8 cellular contexts compared by ENCODE assay signal in the genomic region with DNA sequence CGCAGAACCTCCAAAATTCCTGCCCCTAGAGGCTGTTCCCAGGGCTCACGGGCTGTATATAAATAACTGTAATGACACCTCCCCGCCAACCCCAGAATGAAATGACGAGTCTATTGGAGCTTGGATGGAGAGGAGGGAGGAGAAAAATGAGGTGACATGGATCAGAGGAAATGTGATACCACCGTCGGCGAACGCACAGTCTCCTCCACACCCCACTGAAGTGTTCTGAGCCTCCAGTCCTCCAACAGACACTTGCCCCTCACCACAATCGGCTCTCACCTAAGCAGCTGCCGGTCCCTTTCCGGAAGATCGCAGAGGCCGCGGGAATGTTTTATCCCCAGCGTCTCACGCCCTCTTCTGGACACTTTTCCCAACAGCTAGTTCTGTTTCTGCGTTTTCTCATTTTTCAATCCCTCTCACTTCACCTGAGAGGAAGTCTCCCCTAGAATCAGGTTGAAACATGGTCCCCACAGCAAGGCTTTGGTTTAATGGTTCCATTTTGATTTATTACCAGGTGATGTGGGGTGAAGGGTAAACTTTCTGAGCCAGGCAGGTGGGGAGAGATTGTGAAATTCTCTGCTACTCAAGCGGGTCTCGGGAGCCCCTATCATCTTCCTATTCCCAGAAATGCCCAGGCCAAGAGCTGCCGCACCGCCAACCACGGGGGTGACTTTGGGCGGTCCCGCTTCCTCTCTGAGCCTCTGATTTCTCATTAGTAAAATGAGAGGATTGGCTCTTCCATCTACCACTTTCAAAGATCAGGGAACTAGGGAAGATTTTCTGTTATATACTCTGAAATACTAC. TPM values are rescaled to one million over a fixed set of nuclear protein-coding genes. Genes with fewer than 3 reads are reported as not detected.
DNase-seq lines count a peak whose midpoint lies in the region; ATAC-seq and TF ChIP-seq lines count a peak whose summit lies in the region.

No MANE protein-coding gene starts in this region.

- H3K4me3 ChIP-seq in body of pancreas (no peak overlapping the region), stomach (no peak overlapping the region)

- no peaks in the 10 kb centered on the region for H3K4me1 ChIP-seq in body of pancreas
- peaks cover 0 to 6% (median 0%) of the 10 kb centered on the region in 4 donors for H3K4me1 ChIP-seq in stomach

- no peak overlapping the region for H3K27ac ChIP-seq in body of pancreas
- no peak overlapping the region for H3K27ac ChIP-seq in stomach

- 16 to 17% methylated on average over 24 of the region's 24 CpGs for WGBS in body of pancreas, 2 donors
- WGBS in stomach, 5 donors = 23 to 29% (median 24%) methylated on average over 24 of the region's 24 CpGs

- H3K36me3 ChIP-seq in body of pancreas (replicated peaks in 1 of 2; ENCODE audit: insufficient read depth in 1 of 2, low read depth in 2 of 2) (no peaks in the 10 kb centered on the region), stomach (no peaks in the 10 kb centered on the region)

- peak; percentile 80 for ATAC-seq in body of pancreas
- ATAC-seq in GM18868 (IDR thresholded peaks at IDR 0.05; ENCODE audit: unreplicated experiment) = no peak
- ATAC-seq in GM18907 (IDR thresholded peaks at IDR 0.05; ENCODE audit: unreplicated experiment) = no peak

- in situ Hi-C loops in GM13976 (cut with MboI; ENCODE audit: low sequenced_read_pairs, unreplicated experiment) = no loop called here

- DNase-seq in AG09319 (ENCODE audit: extremely low read depth, low read depth) = no peak
- DNase-seq in GM13976 (ENCODE audit: low spot score) = peak; percentile 56
- peak; percentile 84 for DNase-seq in NCI-H2227 (lab: John Stamatoyannopoulos, UW; ENCODE audit: unreplicated experiment)
- DNase-seq in body of pancreas = peak; percentile 64 to 73 (median 71)
- peak; percentile 46 for DNase-seq in iris pigment epithelial cell (ENCODE audit: low read depth)
- DNase-seq in stomach = peak; percentile 63

- TF ChIP-seq EP300 in stomach (IDR thresholded peaks at IDR 0.05) = no peak

- H3K9me3 ChIP-seq in body of pancreas (no peaks in the 10 kb centered on the region), stomach (peaks cover 0 to 8% (median 0%) of the 10 kb centered on the region in 4 donors)

- TF ChIP-seq POLR2A in body of pancreas (IDR thresholded peaks at IDR 0.05) (no peak), stomach (IDR thresholded peaks at IDR 0.05) (no peak)

- intact Hi-C loops in body of pancreas (cut with DNase I) = loop anchor here (10.0 kb wide), 1 partner anchor 189 kb away; no protein-coding TSS in a partner anchor
- intact Hi-C loops in stomach (cut with DNase I; ENCODE audit: low total_unique reads) = no loop called here

- peak; percentile 54 for TF ChIP-seq CTCF in AG09319 (IDR thresholded peaks at IDR 0.05; ENCODE audit: low read depth, low read length)
- peak; percentile 43 for TF ChIP-seq CTCF in GM13976 (IDR thresholded peaks at IDR 0.05; ENCODE audit: borderline replicate concordance, control extremely low read depth, extremely low read depth, insufficient read depth, missing control alignments)
- TF ChIP-seq CTCF in body of pancreas (IDR thresholded peaks at IDR 0.05) = peak; percentile 39 to 78 (median 71)
- peak in 5 of 7 experiments; percentile 28 to 64 (median 41) for TF ChIP-seq CTCF in stomach (IDR thresholded peaks at IDR 0.05)

- H3K27me3 ChIP-seq in body of pancreas (no peaks in the 10 kb centered on the region), stomach (peaks cover 0 to 47% (median 3%) of the 10 kb centered on the region in 3 donors)

RNA-seq across cellular contexts. Expression of a gene that starts 9.1 kb away (rescaled TPM):
- total RNA-seq in body of pancreas (10 to 100 TPM; 17.1 to 18.2 TPM), stomach (100 to 1,000 TPM in 1 of 5 donors, 10 to 100 TPM in 4; 18.7 to 224 (median 54.5) TPM)
- 10 to 100 TPM; 13.6 to 38.2 (median 15.0) TPM for polyA plus RNA-seq in stomach
